23 cellular contexts compared by ENCODE assay signal in the genomic region with DNA sequence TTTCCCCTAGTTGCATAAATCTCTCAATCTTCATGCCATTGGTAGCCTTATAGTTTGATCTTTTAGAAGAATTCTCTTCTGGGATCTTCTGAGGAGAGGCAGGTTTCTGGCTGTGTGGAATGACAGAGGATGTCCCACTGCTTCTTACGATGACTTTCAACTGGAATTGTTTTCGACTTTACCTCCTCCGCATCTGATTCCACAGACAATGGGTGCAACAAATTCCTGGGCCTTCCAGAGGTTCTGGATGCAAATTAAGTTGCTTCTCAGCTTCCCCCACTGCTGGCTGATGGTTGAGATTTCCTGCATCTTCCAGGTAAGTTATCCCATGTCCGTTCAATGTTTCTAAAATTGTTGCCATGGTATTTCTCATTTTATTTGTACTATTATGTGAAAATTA.
"Had no signal": no experiment of that assay in that cellular context is flagged by ENCODE, and none has a peak within 500 bp of the region (broad histone marks: within the 10 kb centered on the region; RNA-seq: fewer than 3 reads in every experiment).

No MANE protein-coding gene starts in this region.

- H3K4me3 Mint-ChIP-seq: activated CD4-positive, alpha-beta memory T cell treated with anti-CD3 and anti-CD28 coated beads, Interleukin-2, amount 10 ng/mL, durations not matched to agents 7 days and 5 days; activated CD4-positive, alpha-beta T cell treated with anti-CD3 and anti-CD28 coated beads, Interleukin-2, amount 10 ng/mL, durations not matched to agents 24 days and 14 days; activated naive CD4-positive, alpha-beta T cell treated with anti-CD3 and anti-CD28 coated beads, Interleukin-2, amount 50 U/mL, for 24 hours; activated T-helper 1 cell treated with anti-CD3 and anti-CD28 coated beads, Interleukin-12 subunit alpha, Interleukin-12 subunit beta, Interleukin-2, Interleukin-4 antibody, amounts not matched to agents 30 ng/mL and 10 ng/mL and 1 ng/mL, durations not matched to agents 14 hours and 24 hours and 36 hours; brain; effector memory CD8-positive, alpha-beta T cell; immature natural killer cell; mesothelial cell of epicardium; naive thymus-derived CD8-positive, alpha-beta T cell had no signal

- H3K4me3 ChIP-seq: esophagus squamous epithelium, gastroesophageal sphincter, heart left ventricle, left lung, lung, sigmoid colon, testis, upper lobe of right lung had no signal

- H3K9me3 ChIP-seq: esophagus squamous epithelium, testis, upper lobe of right lung had no signal

- H3K36me3 ChIP-seq: esophagus squamous epithelium, gastroesophageal sphincter, heart left ventricle, left lung, sigmoid colon, upper lobe of right lung had no signal

- H3K9me3 Mint-ChIP-seq: activated CD4-positive, alpha-beta memory T cell treated with anti-CD3 and anti-CD28 coated beads, Interleukin-2, amount 10 ng/mL, durations not matched to agents 7 days and 5 days; activated CD4-positive, alpha-beta T cell treated with anti-CD3 and anti-CD28 coated beads, Interleukin-2, amount 10 ng/mL, durations not matched to agents 24 days and 14 days; activated naive CD4-positive, alpha-beta T cell treated with anti-CD3 and anti-CD28 coated beads, Interleukin-2, amount 50 U/mL, for 24 hours; effector memory CD8-positive, alpha-beta T cell; immature natural killer cell had no signal

- H3K4me1 Mint-ChIP-seq: activated CD4-positive, alpha-beta memory T cell treated with anti-CD3 and anti-CD28 coated beads, Interleukin-2, amount 10 ng/mL, durations not matched to agents 7 days and 5 days; activated CD4-positive, alpha-beta T cell treated with anti-CD3 and anti-CD28 coated beads, Interleukin-2, amount 10 ng/mL, durations not matched to agents 24 days and 14 days; activated naive CD4-positive, alpha-beta T cell treated with anti-CD3 and anti-CD28 coated beads, Interleukin-2, amount 50 U/mL, for 24 hours; immature natural killer cell; naive thymus-derived CD8-positive, alpha-beta T cell had no signal

- H3K27me3 Mint-ChIP-seq: activated naive CD4-positive, alpha-beta T cell treated with anti-CD3 and anti-CD28 coated beads, Interleukin-2, amount 50 U/mL, for 24 hours; naive thymus-derived CD8-positive, alpha-beta T cell had no signal

- H3K27me3 ChIP-seq: esophagus squamous epithelium, gastroesophageal sphincter, heart left ventricle, left lung, sigmoid colon, testis, upper lobe of right lung had no signal

- H3K36me3 Mint-ChIP-seq: activated naive CD4-positive, alpha-beta T cell treated with anti-CD3 and anti-CD28 coated beads, Interleukin-2, amount 50 U/mL, for 24 hours; immature natural killer cell had no signal

- ATAC-seq: activated CD4-positive, CD25-positive, alpha-beta regulatory T cell treated with anti-CD3 and anti-CD28 coated beads, Interleukin-2, amount 50 U/mL, for 24 hours; effector memory CD8-positive, alpha-beta T cell; gastroesophageal sphincter; heart left ventricle; left lung; naive thymus-derived CD8-positive, alpha-beta T cell; upper lobe of right lung had no signal

- H3K27ac ChIP-seq: esophagus squamous epithelium, gastroesophageal sphincter, left lung, sigmoid colon, testis, upper lobe of right lung had no signal

- DNase-seq: activated CD4-positive, alpha-beta memory T cell treated with anti-CD3 and anti-CD28 coated beads, Interleukin-2, amount 10 ng/mL, durations not matched to agents 7 days and 5 days; activated CD4-positive, alpha-beta T cell treated with anti-CD3 and anti-CD28 coated beads, Interleukin-2, amount 10 ng/mL, durations not matched to agents 24 days and 14 days; activated gamma-delta T cell; anterior cingulate cortex; effector memory CD8-positive, alpha-beta T cell; esophagus squamous epithelium; heart left ventricle; immature natural killer cell; kidney glomerular epithelial cell; left lung; naive thymus-derived CD8-positive, alpha-beta T cell; sigmoid colon; stimulated activated CD4-positive, alpha-beta T cell treated with anti-CD3 and anti-CD28 coated beads, Interleukin-2, amount 100 ng/mL, for 48 hours; stimulated activated naive CD4-positive, alpha-beta T cell; testis; upper lobe of right lung had no signal

- H3K27ac Mint-ChIP-seq: activated CD4-positive, alpha-beta memory T cell treated with anti-CD3 and anti-CD28 coated beads, Interleukin-2, amount 10 ng/mL, durations not matched to agents 7 days and 5 days; activated CD4-positive, alpha-beta T cell treated with anti-CD3 and anti-CD28 coated beads, Interleukin-2, amount 10 ng/mL, durations not matched to agents 24 days and 14 days; activated naive CD4-positive, alpha-beta T cell treated with anti-CD3 and anti-CD28 coated beads, Interleukin-2, amount 50 U/mL, for 24 hours; activated T-helper 1 cell treated with anti-CD3 and anti-CD28 coated beads, Interleukin-12 subunit alpha, Interleukin-12 subunit beta, Interleukin-2, Interleukin-4 antibody, amounts not matched to agents 30 ng/mL and 10 ng/mL and 1 ng/mL, durations not matched to agents 14 hours and 24 hours and 36 hours; brain; effector memory CD8-positive, alpha-beta T cell; immature natural killer cell; mesothelial cell of epicardium; naive thymus-derived CD8-positive, alpha-beta T cell had no signal
